36 cellular contexts compared by ENCODE assay signal in genomic region chr13:98877466-98877865, GRCh38.
"Had no signal": no experiment of that assay in that cellular context is flagged by ENCODE, and none has a peak within 500 bp of the region (broad histone marks: within the 10 kb centered on the region; RNA-seq: fewer than 3 reads in every experiment).

No MANE protein-coding gene starts in this region.

- H3K27ac ChIP-seq: adrenal gland, body of pancreas, cardiac muscle cell, coronary artery, hepatocyte, left ventricle myocardium inferior, ovary, skin epidermis, thoracic aorta had no signal

- FAIRE-seq: endothelial cell of umbilical vein, urothelium cell line had no signal

- H3K9me3 ChIP-seq: adrenal gland, ovary, thoracic aorta had no signal

- H3K4me2 ChIP-seq: hepatocyte had no signal

- H3K27me3 Mint-ChIP-seq: effector memory CD8-positive, alpha-beta T cell; progenitor cell of endocrine pancreas; stimulated activated naive CD8-positive, alpha-beta T cell treated with anti-CD3 and anti-CD28 coated beads, Interleukin-15, Interleukin-2, amounts not matched to agents 100 ng/mL and 50 ng/mL, for 24 hours had no signal

- ATAC-seq: activated CD4-positive, CD25-positive, alpha-beta regulatory T cell treated with anti-CD3 and anti-CD28 coated beads, Interleukin-2, amount 50 U/mL, for 24 hours; activated naive CD4-positive, alpha-beta T cell treated with anti-CD3 and anti-CD28 coated beads, Interleukin-2, amount 50 U/mL, for 72 hours; activated T-cell treated with anti-CD3 and anti-CD28 coated beads, Interleukin-2, amount 50 U/mL, for 4 hours; body of pancreas; effector memory CD8-positive, alpha-beta T cell; gastroesophageal sphincter; mucosa of descending colon; sciatic nerve; stimulated activated effector memory CD8-positive, alpha-beta T cell treated with anti-CD3 and anti-CD28 coated beads, Interleukin-12 subunit alpha, Interleukin-12 subunit beta, amount 100 ng/mL, for 72 hours had no signal

- H3K4me3 ChIP-seq: adrenal gland, body of pancreas, cardiac muscle cell, coronary artery, gastroesophageal sphincter, hepatocyte, left ventricle myocardium inferior, lung, mucosa of descending colon, ovary, skin epidermis, thoracic aorta had no signal

- H3K4me1 ChIP-seq: adrenal gland, body of pancreas had no signal

- DNase-seq: activated CD4-positive, alpha-beta T cell treated with anti-CD3 and anti-CD28 coated beads, Interleukin-2, amount 50 U/mL, for 1 hour; activated CD8-positive, alpha-beta memory T cell treated with anti-CD3 and anti-CD28 coated beads for 24 hours; activated CD8-positive, alpha-beta memory T cell treated with anti-CD3 and anti-CD28 coated beads, Interleukin-2, amount 50 U/mL, for 48 hours; activated naive CD4-positive, alpha-beta T cell; activated T-cell treated with anti-CD3 and anti-CD28 coated beads, Interleukin-2, amount 50 U/mL, for 4 hours; adrenal gland; aorta; body of pancreas; cerebellar nuclear complex; effector memory CD8-positive, alpha-beta T cell; islet precursor cell; left ventricle myocardium inferior; mesendoderm; mucosa of descending colon; nephron progenitor cell; ovary; retina; stimulated activated CD4-positive, alpha-beta T cell treated with anti-CD3 and anti-CD28 coated beads, Interleukin-12 subunit alpha, Interleukin-12 subunit beta, amount 100 ng/mL, for 4 hours; stimulated activated CD4-positive, alpha-beta T cell treated with anti-CD3 and anti-CD28 coated beads, Interleukin-4, amount 100 ng/mL, for 24 hours; T1000; trophoblast cell had no signal

- H3K27ac Mint-ChIP-seq: activated naive CD4-positive, alpha-beta T cell treated with anti-CD3 and anti-CD28 coated beads, Interleukin-2, amount 50 U/mL, for 72 hours; nephron progenitor cell; progenitor cell of endocrine pancreas; stimulated activated effector memory CD8-positive, alpha-beta T cell treated with anti-CD3 and anti-CD28 coated beads, Interleukin-12 subunit alpha, Interleukin-12 subunit beta, amount 100 ng/mL, for 72 hours; stimulated activated naive CD8-positive, alpha-beta T cell treated with anti-CD3 and anti-CD28 coated beads, Interleukin-15, Interleukin-2, amounts not matched to agents 100 ng/mL and 50 ng/mL, for 24 hours had no signal

- H2AFZ ChIP-seq: hepatocyte had no signal

- H3K4me3 Mint-ChIP-seq: activated T-cell treated with anti-CD3 and anti-CD28 coated beads, Interleukin-2, amount 50 U/mL, for 4 hours; effector memory CD8-positive, alpha-beta T cell; nephron progenitor cell; stimulated activated effector memory CD8-positive, alpha-beta T cell treated with anti-CD3 and anti-CD28 coated beads, Interleukin-12 subunit alpha, Interleukin-12 subunit beta, amount 100 ng/mL, for 72 hours; stimulated activated naive CD8-positive, alpha-beta T cell treated with anti-CD3 and anti-CD28 coated beads, Interleukin-15, Interleukin-2, amounts not matched to agents 100 ng/mL and 50 ng/mL, for 24 hours had no signal

- H3K27me3 ChIP-seq: adrenal gland, body of pancreas, cardiac muscle cell, gastroesophageal sphincter, hepatocyte, ovary had no signal

- H3K79me2 ChIP-seq: hepatocyte had no signal

- H3K36me3 ChIP-seq: ovary had no signal
